12 cellular contexts compared by ENCODE assay signal in genomic region chr1:25329950-25330349, GRCh38. TPM values are rescaled to one million over a fixed set of nuclear protein-coding genes. Genes with fewer than 3 reads are reported as not detected.
DNase-seq lines count a peak whose midpoint lies in the region; ATAC-seq and TF ChIP-seq lines count a peak whose summit lies in the region.
"Not testable (repeated sequence)": the region's sequence is repeated elsewhere in the genome, so short reads cannot be mapped to it uniquely, and the experiment has no call there.
"Had no signal": no experiment of that assay in that cellular context is flagged by ENCODE, and none has a peak within 500 bp of the region (broad histone marks: within the 10 kb centered on the region; RNA-seq: fewer than 3 reads in every experiment).

No MANE protein-coding gene starts in this region.

- POLR2A ChIA-PET in IMR-90 (lab: Charles Lee; ENCODE audit: unreplicated experiment); naive thymus-derived CD4-positive, alpha-beta T cell (lab: Charles Lee): not testable (repeated sequence)

- peak overlapping the region in 7 of 10 donors; percentile 13 to 56 (median 41) for H3K4me3 Mint-ChIP-seq in naive thymus-derived CD4-positive, alpha-beta T cell

- not testable (repeated sequence) for H2AK9ac ChIP-seq in IMR-90 (replicated peaks; ENCODE audit: low read depth, low read length, poor library complexity)

- TF ChIP-seq CTCF in IMR-90 (conservative IDR thresholded peaks at IDR 0.05; ENCODE audit: low read depth, low read length), result 0 out of 2 replicates have a peak, but pooled peaks have one; percentile 25
- TF ChIP-seq CTCF in fibroblast of lung (conservative IDR thresholded peaks at IDR 0.05 in 1 of 2, IDR thresholded peaks at IDR 0.05 in 1 of 2; ENCODE audit: low read depth in 1 of 2, low read length in 2 of 2), result peak in 1 of 2 donors; percentile 24
- TF ChIP-seq CTCF in upper lobe of right lung (IDR thresholded peaks at IDR 0.05), result not testable (repeated sequence)

- H4K8ac ChIP-seq in IMR-90 (ENCODE audit: low read depth in 2 of 2, low read length in 2 of 2), result not testable (repeated sequence)

- peaks cover 0 to 14% (median 0%) of the 10 kb centered on the region in 5 donors for H3K36me3 Mint-ChIP-seq in naive thymus-derived CD4-positive, alpha-beta T cell

- ATAC-seq in IMR-90 (ENCODE audit: low read depth) (peak; percentile 92), upper lobe of right lung (peak; percentile 45)
- peak; percentile 70 to 71 for ATAC-seq in activated CD4-positive, CD25-positive, alpha-beta regulatory T cell treated with anti-CD3 and anti-CD28 coated beads, Interleukin-2, amount 50 U/mL, for 24 hours
- ATAC-seq in naive thymus-derived CD4-positive, alpha-beta T cell, result peak; percentile 75

- not testable (repeated sequence) for H2BK15ac ChIP-seq in IMR-90 (ENCODE audit: low read depth, low read length)

- intact Hi-C loops in IMR-90 (cut with micrococcal nuclease); naive thymus-derived CD4-positive, alpha-beta T cell (cut with micrococcal nuclease); upper lobe of right lung (cut with DNase I): not testable (repeated sequence)

- H3K9ac ChIP-seq in IMR-90 (ENCODE audit: low read depth, low read length); fibroblast of lung (ENCODE audit: insufficient read depth, low read length): not testable (repeated sequence)

- H3K4me2 ChIP-seq in IMR-90 (ENCODE audit: low read depth, low read length), result peak overlapping the region; percentile 13; the same call in 1 of the 2 replicates
- H3K4me2 ChIP-seq in fibroblast of lung (ENCODE audit: extremely low read depth, insufficient read depth, low read length), result not testable (repeated sequence)

- H2AFZ ChIP-seq in IMR-90 (replicated peaks; ENCODE audit: low read length, poor library complexity); fibroblast of lung (ENCODE audit: low read length): not testable (repeated sequence)

- DNase-seq in DMS 273 (lab: John Stamatoyannopoulos, UW; ENCODE audit: unreplicated experiment), result peak; percentile 15
- DNase-seq in IMR-90, result peak; percentile 71
- DNase-seq in RKO (ENCODE audit: low spot score), result peak; percentile 76
- DNase-seq in amniotic epithelial cell (ENCODE audit: low read depth), result peak; percentile 78
- DNase-seq in fibroblast of lung (ENCODE audit: low read depth in 2 of 2), result peak; percentile 52 to 59
- peak in 4 of 9 donors; percentile 7 to 28 (median 24) for DNase-seq in naive thymus-derived CD4-positive, alpha-beta T cell
- DNase-seq in upper lobe of right lung, result not testable (repeated sequence)

- H3K79me1 ChIP-seq in IMR-90 (ENCODE audit: low read depth in 1 of 2, low read length in 2 of 2), result not testable (repeated sequence)

- BruUV-seq in IMR-90 (replicated peaks; lab: Mats Ljungman, UMichigan), result not testable (repeated sequence)

- dilution Hi-C loops in IMR-90 (cut with HindIII; ENCODE audit: low sequenced_read_pairs, unreplicated experiment), result not testable (repeated sequence)

- not testable (repeated sequence) for H3K27me3 Mint-ChIP-seq in naive thymus-derived CD4-positive, alpha-beta T cell

- not testable (repeated sequence) for H4K91ac ChIP-seq in IMR-90 (ENCODE audit: insufficient read depth, low read depth, low read length)

- peaks cover 14 to 47% (median 38%) of the 10 kb centered on the region in 7 donors for H3K4me1 Mint-ChIP-seq in naive thymus-derived CD4-positive, alpha-beta T cell

- H2BK20ac ChIP-seq in IMR-90 (ENCODE audit: low read depth, low read length), result not testable (repeated sequence)

- not testable (repeated sequence) for H3K27me3 ChIP-seq in IMR-90 (ENCODE audit: control insufficient read depth, insufficient read depth, low read length); fibroblast of lung (ENCODE audit: control insufficient read depth, insufficient read depth, low read length); naive thymus-derived CD4-positive, alpha-beta T cell (ENCODE audit: control insufficient read depth in 2 of 2, insufficient read depth in 2 of 2, low read length in 2 of 2); upper lobe of right lung

- in situ Hi-C loops in IMR-90 (cut with MboI; ENCODE audit: low sequenced_read_pairs), result not testable (repeated sequence)

- H3K23ac ChIP-seq in IMR-90 (ENCODE audit: low read depth, low read length), result not testable (repeated sequence)

- TF ChIP-seq POLR2A in IMR-90 (IDR thresholded peaks at IDR 0.05; ENCODE audit: low read depth, low read length), result not testable (repeated sequence)

- H3K9me3 Mint-ChIP-seq in naive thymus-derived CD4-positive, alpha-beta T cell, result not testable (repeated sequence)

- H3K9me3 ChIP-seq in IMR-90 (ENCODE audit: control insufficient read depth, insufficient read depth, low read length); fibroblast of lung (ENCODE audit: control insufficient read depth, insufficient read depth, low read depth, low read length); naive thymus-derived CD4-positive, alpha-beta T cell (ENCODE audit: control insufficient read depth in 2 of 3, low read length in 3 of 3); upper lobe of right lung: not testable (repeated sequence)

- H3K79me2 ChIP-seq in fibroblast of lung (ENCODE audit: control insufficient read depth, insufficient read depth, low read length), result not testable (repeated sequence)

- H3K27ac ChIP-seq in IMR-90 (ENCODE audit: insufficient read depth, low read length); fibroblast of lung (ENCODE audit: insufficient read depth, low read length); naive thymus-derived CD4-positive, alpha-beta T cell (ENCODE audit: low read depth, low read length); upper lobe of right lung: not testable (repeated sequence)

- H3K36me3 ChIP-seq in IMR-90 (ENCODE audit: control insufficient read depth, insufficient read depth, low read length); fibroblast of lung (ENCODE audit: control insufficient read depth, insufficient read depth, low read length); naive thymus-derived CD4-positive, alpha-beta T cell (ENCODE audit: control insufficient read depth in 2 of 3, insufficient read depth in 3 of 3, low read length in 3 of 3); upper lobe of right lung: not testable (repeated sequence)

- H2BK5ac ChIP-seq in IMR-90 (ENCODE audit: low read depth, low read length, poor library complexity, severe bottlenecking), result peak overlapping the region; percentile 6

- not testable (repeated sequence) for H4K20me1 ChIP-seq in IMR-90 (ENCODE audit: insufficient read depth, low read length); fibroblast of lung (ENCODE audit: control insufficient read depth, extremely low read depth, insufficient read depth, low read length)

- H2AK5ac ChIP-seq in IMR-90 (ENCODE audit: low read depth, low read length), result not testable (repeated sequence)

- not testable (repeated sequence) for H3K4me3 ChIP-seq in IMR-90 (ENCODE audit: insufficient read depth, low read depth, low read length); fibroblast of lung (replicated peaks in 1 of 4; ENCODE audit: control extremely low read depth in 1 of 4, insufficient read depth in 1 of 4, low read depth in 3 of 4, low read length in 4 of 4); naive thymus-derived CD4-positive, alpha-beta T cell (ENCODE audit: low read length); upper lobe of right lung

- not testable (repeated sequence) for H3K14ac ChIP-seq in IMR-90 (replicated peaks; ENCODE audit: low read depth, low read length)

- H3K18ac ChIP-seq in IMR-90 (ENCODE audit: low read depth, low read length), result not testable (repeated sequence)

- CTCF ChIA-PET in IMR-90 (lab: Yijun Ruan, JAX); naive thymus-derived CD4-positive, alpha-beta T cell (lab: Charles Lee): not testable (repeated sequence)

- peak overlapping the region in 8 of 9 donors; percentile 48 to 84 (median 66) for H3K27ac Mint-ChIP-seq in naive thymus-derived CD4-positive, alpha-beta T cell

- not testable (repeated sequence) for H3K56ac ChIP-seq in IMR-90 (ENCODE audit: extremely low read depth, insufficient read depth, low read length)

- WGBS in IMR-90 (ENCODE audit: extremely low coverage in 2 of 2, insufficient read length in 1 of 2), 2 experiments, result no CpG with 5 or more reads among the region's 5 CpGs

- H3K4me1 ChIP-seq in IMR-90 (ENCODE audit: control insufficient read depth, insufficient read depth, low read length); fibroblast of lung (ENCODE audit: control insufficient read depth, extremely low read depth, insufficient read depth, low read length); upper lobe of right lung: not testable (repeated sequence)
- H3K4me1 ChIP-seq in naive thymus-derived CD4-positive, alpha-beta T cell (ENCODE audit: control insufficient read depth in 2 of 2, insufficient read depth in 2 of 2, low read length in 2 of 2), result peaks cover 0 to 18% of the 10 kb centered on the region in 2 donors

- H3K4ac ChIP-seq in IMR-90 (ENCODE audit: low read depth, low read length), result not testable (repeated sequence)

- peak; percentile 46 for TF ChIP-seq RAD21 in IMR-90 (IDR thresholded peaks at IDR 0.05; ENCODE audit: low read length)

- H3K9me1 ChIP-seq in IMR-90 (ENCODE audit: insufficient read depth, low read length), result not testable (repeated sequence)

- not testable (repeated sequence) for H4K5ac ChIP-seq in IMR-90 (ENCODE audit: low read depth, low read length)

- not testable (repeated sequence) for H2BK120ac ChIP-seq in IMR-90 (ENCODE audit: low read depth, low read length)

RNA-seq across cellular contexts. Expression of gene TMEM50A, which starts 8.2 kb away (rescaled TPM):
- 48.4 and 101 TPM in 2 replicates for total RNA-seq in IMR-90 (2012; rRNA removed)
- polyA plus RNA-seq in IMR-90 (2012; rRNA removed), result 54.6 and 63.9 TPM in 2 replicates
- 23.0 and 27.0 TPM in 2 replicates for polyA plus RNA-seq in IMR-90 (2012; cell fraction: cytosol; rRNA removed)
- 4.7 and 22.7 TPM in 2 replicates for polyA plus RNA-seq in IMR-90 (2012; cell fraction: nucleus; rRNA removed; ENCODE audit: low replicate concordance)
- total RNA-seq in fibroblast of lung, result 117 and 141 TPM in 2 replicates
- 118 and 186 TPM in 2 replicates for polyA plus RNA-seq in fibroblast of lung
- polyA plus RNA-seq in fibroblast of lung (2012), result 111 and 189 TPM in 2 replicates
- polyA minus RNA-seq in fibroblast of lung (ENCODE audit: low replicate concordance), result 8.5 and 18.4 TPM in 2 replicates
- total RNA-seq in naive thymus-derived CD4-positive, alpha-beta T cell, result 100 to 1,000 TPM in 1 of 5 experiments, 10 to 100 TPM in 4; 61.6 to 149 (median 79.0) TPM
- polyA plus RNA-seq in naive thymus-derived CD4-positive, alpha-beta T cell, result 100 to 1,000 TPM; 140 to 146 TPM
- 109 TPM for total RNA-seq in upper lobe of right lung

RNA-seq across cellular contexts. Expression of gene RHD, which starts 57.6 kb away (rescaled TPM):
- total RNA-seq in IMR-90 (2012; rRNA removed), result 0.28 TPM in 1 of 2 replicates, not detected in the other
- not detected in 2 replicates for polyA plus RNA-seq in IMR-90 (2012; rRNA removed)
- polyA plus RNA-seq in IMR-90 (2012; cell fraction: cytosol; rRNA removed), result 0.09 and 0.27 TPM in 2 replicates
- not detected in 2 replicates for polyA plus RNA-seq in IMR-90 (2012; cell fraction: nucleus; rRNA removed; ENCODE audit: low replicate concordance)
- total RNA-seq in fibroblast of lung, result not detected in 2 replicates
- polyA plus RNA-seq in fibroblast of lung, result not detected in 2 replicates
- not detected in 2 replicates for polyA plus RNA-seq in fibroblast of lung (2012)
- not detected in 2 replicates for polyA minus RNA-seq in fibroblast of lung (ENCODE audit: low replicate concordance)
- under 1 TPM in 2 of 5 experiments, not detected in 3; 0.27 TPM for total RNA-seq in naive thymus-derived CD4-positive, alpha-beta T cell
- under 1 TPM; 0.15 to 0.28 TPM for polyA plus RNA-seq in naive thymus-derived CD4-positive, alpha-beta T cell
- total RNA-seq in upper lobe of right lung, result not detected
- total RNA-seq: glomerular endothelial cell, OCI-LY7 had no signal
- polyA plus RNA-seq: psoas muscle, urinary bladder had no signal
